ENCODE assay signal across 20 cellular contexts in genomic region chr6:92767101-92767500, GRCh38.
"Had no signal": no experiment of that assay in that cellular context is flagged by ENCODE, and none has a peak within 500 bp of the region (broad histone marks: within the 10 kb centered on the region; RNA-seq: fewer than 3 reads in every experiment).

No MANE protein-coding gene starts in this region.

- DNase-seq: activated B cell treated with CpG ODN at 0.5 μM for 24 hours; activated CD4-positive, alpha-beta T cell treated with anti-CD3 and anti-CD28 coated beads, Interleukin-2, amount 50 U/mL, for 1 hour; activated CD8-positive, alpha-beta memory T cell treated with anti-CD3 and anti-CD28 coated beads, Interleukin-2, amount 10 ng/mL, durations not matched to agents 7 days and 5 days; activated CD8-positive, alpha-beta T cell treated with anti-CD3 and anti-CD28 coated beads for 36 hours; activated naive CD4-positive, alpha-beta T cell; activated T-cell treated with anti-CD3 and anti-CD28 coated beads, Interleukin-2, amount 50 U/mL, for 48 hours; endodermal cell; esophagus squamous epithelium; left cardiac atrium; mammary epithelial cell; stimulated activated CD4-positive, alpha-beta T cell treated with anti-CD3 and anti-CD28 coated beads, Interleukin-12 subunit alpha, Interleukin-12 subunit beta, amount 100 ng/mL, for 4 hours; stimulated activated CD4-positive, alpha-beta T cell treated with anti-CD3 and anti-CD28 coated beads, Interleukin-4, amount 100 ng/mL, for 1 hour; stimulated activated naive CD8-positive, alpha-beta T cell treated with anti-CD3 and anti-CD28 coated beads, Interleukin-15, Interleukin-2, amounts not matched to agents 100 U/mL and 50 U/mL, for 24 hours; T1000; testis; transverse colon had no signal

- H3K27ac ChIP-seq: breast epithelium, esophagus squamous epithelium, skin epidermis, testis, transverse colon had no signal

- ATAC-seq: activated CD8-positive, alpha-beta memory T cell treated with anti-CD3 and anti-CD28 coated beads, Interleukin-2, amount 10 ng/mL, durations not matched to agents 7 days and 5 days; activated CD8-positive, alpha-beta T cell treated with anti-CD3 and anti-CD28 coated beads for 36 hours; activated naive CD4-positive, alpha-beta T cell treated with anti-CD3 and anti-CD28 coated beads, Interleukin-2, amount 50 U/mL, for 72 hours; left cardiac atrium; sciatic nerve; stimulated activated naive CD8-positive, alpha-beta T cell treated with anti-CD3 and anti-CD28 coated beads, Interleukin-15, Interleukin-2, amounts not matched to agents 100 U/mL and 50 U/mL, for 24 hours had no signal
